Comparison of ENCODE assay signal across 25 cellular contexts in genomic region chr1:2427976-2428375, GRCh38. TPM values are rescaled to one million over a fixed set of nuclear protein-coding genes. Genes with fewer than 3 reads are reported as not detected.
DNase-seq lines count a peak whose midpoint lies in the region; ATAC-seq, FAIRE-seq and TF ChIP-seq lines count a peak whose summit lies in the region.
"Had no signal": no experiment of that assay in that cellular context is flagged by ENCODE, and none has a peak within 500 bp of the region (broad histone marks: within the 10 kb centered on the region; RNA-seq: fewer than 3 reads in every experiment).

No MANE protein-coding gene starts in this region.

- H3K27ac ChIP-seq in RWPE2 (ENCODE audit: poor library complexity, severe bottlenecking): peak overlapping the region; percentile 86
- peak overlapping the region; percentile 27 to 50 for H3K27ac ChIP-seq in esophagus (ENCODE audit: low read depth in 2 of 2, low read length in 1 of 2)
- no peak overlapping the region for H3K27ac ChIP-seq in neuronal stem cell (replicated peaks; ENCODE audit: low read length)
- H3K27ac ChIP-seq in kidney (ENCODE audit: low read depth in 2 of 2, low read length in 2 of 2): no peak overlapping the region
- no peak overlapping the region for H3K27ac ChIP-seq in neural progenitor cell
- H3K27ac ChIP-seq: A549, C4-2B, HL-60, SK-N-MC had no signal

- peaks cover 28% of the 10 kb centered on the region for H3K4me1 Mint-ChIP-seq in neural progenitor cell

- H3K27me3 ChIP-seq in RWPE2 (ENCODE audit: insufficient read depth, poor library complexity, severe bottlenecking) (no peaks in the 10 kb centered on the region), esophagus (ENCODE audit: control insufficient read depth in 1 of 2, insufficient read depth in 2 of 2, low read length in 2 of 2) (no peaks in the 10 kb centered on the region), neuronal stem cell (ENCODE audit: control insufficient read depth in 3 of 3, insufficient read depth in 3 of 3, low read depth in 1 of 3, low read length in 3 of 3) (peaks cover 0 to 21% (median 2%) of the 10 kb centered on the region in 3 experiments), neural progenitor cell (peaks cover 11% of the 10 kb centered on the region)

- H3K23ac ChIP-seq in neuronal stem cell (ENCODE audit: low read depth, low read length, poor library complexity): peak overlapping the region; percentile 65

- H3K9ac ChIP-seq in neuronal stem cell (ENCODE audit: low read depth, low read length, poor library complexity) (no peak overlapping the region), kidney (ENCODE audit: low read length in 2 of 2) (no peak overlapping the region), neural progenitor cell (no peak overlapping the region)

- peak overlapping the region; percentile 100 for H2BK15ac ChIP-seq in neuronal stem cell (ENCODE audit: low read length)

- peak overlapping the region; percentile 17 for H3K4ac ChIP-seq in neuronal stem cell (ENCODE audit: low read length)

- peaks cover 5% of the 10 kb centered on the region for H3K9me3 ChIP-seq in RWPE2 (ENCODE audit: severe bottlenecking)
- peaks cover 0 to 5% of the 10 kb centered on the region in 2 donors for H3K9me3 ChIP-seq in esophagus (ENCODE audit: control insufficient read depth in 2 of 2, insufficient read depth in 1 of 2, low read depth in 1 of 2, low read length in 1 of 2)
- H3K9me3 ChIP-seq in neuronal stem cell (replicated peaks in 1 of 2; ENCODE audit: control insufficient read depth in 2 of 2, insufficient read depth in 1 of 2, low read depth in 1 of 2, low read length in 2 of 2): peaks cover 5 to 10% of the 10 kb centered on the region in 2 donors
- peaks cover 0 to 5% of the 10 kb centered on the region in 2 donors for H3K9me3 ChIP-seq in kidney (ENCODE audit: control insufficient read depth in 1 of 2, low read length in 2 of 2)
- no peaks in the 10 kb centered on the region for H3K9me3 ChIP-seq in neural progenitor cell (ENCODE audit: low read depth)

- no peak for DNase-seq in RWPE2 (ENCODE audit: low spot score)
- DNase-seq in neuronal stem cell (ENCODE audit: low spot score): no peak
- DNase-seq in NCI-H510A (lab: John Stamatoyannopoulos, UW): no peak
- no peak for DNase-seq in kidney
- DNase-seq in neural progenitor cell (ENCODE audit: low spot score): no peak
- DNase-seq: AML-193; Caco-2; CD8-positive, alpha-beta T cell; HCEC 1CT; MG63; NCI-H1105 treated with DMSO at 0.1 percent for 48 hours; NCI-H2029; NCI-H446 treated with DMSO at 0.1 percent for 48 hours; NCI-H526 treated with DMSO at 0.1 percent for 48 hours; RPMI8226; SHP77 treated with DMSO at 0.1 percent for 48 hours had no signal

- intact Hi-C loops in kidney (cut with DNase I): no loop called here

- H3K4me1 ChIP-seq in RWPE2 (ENCODE audit: insufficient read depth, poor library complexity, severe bottlenecking) (peaks cover 24% of the 10 kb centered on the region), esophagus (ENCODE audit: control insufficient read depth in 2 of 2, insufficient read depth in 2 of 2, low read length in 1 of 2) (peaks cover 5 to 37% of the 10 kb centered on the region in 2 donors), neuronal stem cell (ENCODE audit: control insufficient read depth in 2 of 2, insufficient read depth in 1 of 2, low read depth in 1 of 2, low read length in 2 of 2) (peaks cover 25 to 26% of the 10 kb centered on the region in 2 donors), kidney (ENCODE audit: control insufficient read depth in 1 of 2, insufficient read depth in 1 of 2, low read depth in 1 of 2, low read length in 2 of 2) (no peaks in the 10 kb centered on the region), neural progenitor cell (peaks cover 31% of the 10 kb centered on the region)
- H3K4me1 ChIP-seq: A549, Caco-2 had no signal

- no peak overlapping the region for H4K8ac ChIP-seq in neuronal stem cell (ENCODE audit: low read depth, low read length)

- peaks cover 6% of the 10 kb centered on the region for H3K9me3 Mint-ChIP-seq in neural progenitor cell
- H3K9me3 Mint-ChIP-seq: CD8-positive, alpha-beta T cell had no signal

- TF ChIP-seq CTCF in RWPE2 (IDR thresholded peaks at IDR 0.05; ENCODE audit: poor library complexity, severe bottlenecking): no peak
- TF ChIP-seq CTCF in kidney (IDR thresholded peaks at IDR 0.05; ENCODE audit: borderline replicate concordance, extremely low read depth, insufficient read depth): no peak
- TF ChIP-seq CTCF in neural progenitor cell (IDR thresholded peaks at IDR 0.05): no peak

- H3K36me3 ChIP-seq in RWPE2 (ENCODE audit: low read depth): peaks cover 31% of the 10 kb centered on the region
- peaks cover 0 to 11% of the 10 kb centered on the region in 2 donors for H3K36me3 ChIP-seq in esophagus (ENCODE audit: control insufficient read depth in 2 of 2, insufficient read depth in 2 of 2, low read length in 1 of 2)
- H3K36me3 ChIP-seq in neuronal stem cell (replicated peaks in 1 of 2; ENCODE audit: control insufficient read depth in 2 of 2, insufficient read depth in 2 of 2, low read length in 2 of 2): no peaks in the 10 kb centered on the region
- no peaks in the 10 kb centered on the region for H3K36me3 ChIP-seq in kidney (ENCODE audit: control insufficient read depth in 1 of 2, insufficient read depth in 2 of 2, low read length in 2 of 2)
- no peaks in the 10 kb centered on the region for H3K36me3 ChIP-seq in neural progenitor cell
- H3K36me3 ChIP-seq: MG63 had no signal

- peak overlapping the region; percentile 99 for H2AK5ac ChIP-seq in neuronal stem cell (ENCODE audit: low read depth, low read length)

- H2BK5ac ChIP-seq in neuronal stem cell (ENCODE audit: low read length): peak overlapping the region; percentile 94

- no peak for FAIRE-seq in kidney (lab: Jason Lieb, UNC)
- FAIRE-seq: A549, G401.6, H1 had no signal

- H3K14ac ChIP-seq in neuronal stem cell (ENCODE audit: low read length): peak overlapping the region; percentile 56

- H3K4me3 Mint-ChIP-seq in neural progenitor cell: no peak overlapping the region
- H3K4me3 Mint-ChIP-seq: CD8-positive, alpha-beta T cell had no signal

- H3K79me2 ChIP-seq in neural progenitor cell (ENCODE audit: low read depth): no peaks in the 10 kb centered on the region

- H3K36me3 Mint-ChIP-seq in neural progenitor cell: no peaks in the 10 kb centered on the region
- H3K36me3 Mint-ChIP-seq: CD8-positive, alpha-beta T cell had no signal

- H3K18ac ChIP-seq in neuronal stem cell (ENCODE audit: low read length): no peak overlapping the region

- WGBS in esophagus, 2 donors: 52 to 56% methylated on average over 10 of the region's 10 CpGs
- WGBS in neuronal stem cell (ENCODE audit: extremely low coverage in 2 of 2, insufficient read length in 2 of 2, insufficient replicate concordance in 1 of 2), 2 donors: no CpG with 5 or more reads among the region's 10 CpGs

- ATAC-seq in RWPE2 (ENCODE audit: low read depth): no peak; the same call in 2 of the 3 replicates
- ATAC-seq in GM19467 (IDR thresholded peaks at IDR 0.05; ENCODE audit: unreplicated experiment): no peak
- ATAC-seq: A549; CD8-positive, alpha-beta T cell had no signal

- H4K91ac ChIP-seq in neuronal stem cell (ENCODE audit: low read depth, low read length, poor library complexity): peak overlapping the region; percentile 85

- H2AFZ ChIP-seq in neuronal stem cell (ENCODE audit: low read length): no peak overlapping the region
- no peak overlapping the region for H2AFZ ChIP-seq in neural progenitor cell (replicated peaks)

- no peaks in the 10 kb centered on the region for H3F3A ChIP-seq in neural progenitor cell (ENCODE audit: low read depth)

- no peak overlapping the region for H3K4me2 ChIP-seq in neuronal stem cell (ENCODE audit: insufficient read depth, low read length, poor library complexity, severe bottlenecking)
- H3K4me2 ChIP-seq in neural progenitor cell: no peak overlapping the region
- H3K4me2 ChIP-seq: A549 had no signal

- peak overlapping the region; percentile 96 for H2BK120ac ChIP-seq in neuronal stem cell (ENCODE audit: low read depth, low read length)

- peak overlapping the region; percentile 97 for H2BK12ac ChIP-seq in neuronal stem cell (ENCODE audit: low read length)

- H3K27me3 Mint-ChIP-seq in neural progenitor cell (ENCODE audit: insufficient read depth, low read depth): peaks cover 18% of the 10 kb centered on the region

- no peaks in the 10 kb centered on the region for H4K20me1 ChIP-seq in neural progenitor cell (ENCODE audit: low read depth)

- H3K27ac Mint-ChIP-seq in neural progenitor cell: no peak overlapping the region
- H3K27ac Mint-ChIP-seq: CD8-positive, alpha-beta T cell had no signal

- peak overlapping the region; percentile 46 for H3K4me3 ChIP-seq in RWPE2 (ENCODE audit: severe bottlenecking)
- peak overlapping the region in 1 of 2 donors; percentile 50 for H3K4me3 ChIP-seq in esophagus (ENCODE audit: low read depth in 1 of 2, low read length in 2 of 2)
- no peak overlapping the region for H3K4me3 ChIP-seq in neuronal stem cell (ENCODE audit: low read length in 2 of 2)
- no peak overlapping the region for H3K4me3 ChIP-seq in kidney (ENCODE audit: low read length in 2 of 2)
- H3K4me3 ChIP-seq in neural progenitor cell: no peak overlapping the region
- H3K4me3 ChIP-seq: A549, MG63, SK-N-MC had no signal

- H3K79me1 ChIP-seq in neuronal stem cell (ENCODE audit: low read depth, low read length): no peaks in the 10 kb centered on the region

RNA-seq across cellular contexts. Expression of gene PEX10, which starts 15.6 kb away (rescaled TPM):
- polyA plus RNA-seq in esophagus (10 to 100 TPM; 19.7 to 21.1 TPM), kidney (ENCODE audit: insufficient read depth, low read depth, low replicate concordance) (26.8 TPM)
- polyA plus RNA-seq in neuronal stem cell (2013, experiment 1 of 2): 12.4 TPM
- polyA plus RNA-seq in neuronal stem cell (2013, experiment 2 of 2): 12.5 TPM
- total RNA-seq in kidney (25.6 TPM), neural progenitor cell (ENCODE audit: low replicate concordance) (15.1 and 39.3 TPM in 2 replicates)

RNA-seq across cellular contexts. Expression of gene RER1, which starts 36.3 kb away (rescaled TPM):
- polyA plus RNA-seq in esophagus (100 to 1,000 TPM in 1 of 2 donors, 10 to 100 TPM in 1; 85.8 to 116 TPM), kidney (ENCODE audit: insufficient read depth, low read depth, low replicate concordance) (158 TPM)
- polyA plus RNA-seq in neuronal stem cell (2013, experiment 1 of 2): 63.2 TPM
- 64.3 TPM for polyA plus RNA-seq in neuronal stem cell (2013, experiment 2 of 2)
- total RNA-seq in kidney (162 TPM), neural progenitor cell (ENCODE audit: low replicate concordance) (39.1 and 42.5 TPM in 2 replicates)

RNA-seq across cellular contexts. Expression of gene MORN1, which starts 36.6 kb away (rescaled TPM):
- polyA plus RNA-seq in esophagus (1 to 10 TPM; 3.0 to 5.8 TPM), kidney (ENCODE audit: insufficient read depth, low read depth, low replicate concordance) (9.0 TPM)
- polyA plus RNA-seq in neuronal stem cell (2013, experiment 1 of 2): 7.1 TPM
- polyA plus RNA-seq in neuronal stem cell (2013, experiment 2 of 2): 7.9 TPM
- total RNA-seq in kidney (24.7 TPM), neural progenitor cell (ENCODE audit: low replicate concordance) (7.0 and 15.5 TPM in 2 replicates)

RNA-seq across cellular contexts. Expression of gene PLCH2, which starts 48.1 kb away (rescaled TPM):
- polyA plus RNA-seq in esophagus: 10 to 100 TPM; 19.2 to 88.7 TPM
- 4.2 TPM for polyA plus RNA-seq in neuronal stem cell (2013, experiment 1 of 2)
- polyA plus RNA-seq in neuronal stem cell (2013, experiment 2 of 2): 4.0 TPM
- total RNA-seq in kidney: 8.7 TPM
- 7.4 TPM for polyA plus RNA-seq in kidney (ENCODE audit: insufficient read depth, low read depth, low replicate concordance)
- 0.54 and 2.0 TPM in 2 replicates for total RNA-seq in neural progenitor cell (ENCODE audit: low replicate concordance)
- total RNA-seq: LHCN-M2 had no signal

Comparison
In these comparisons a context has a peak if more than half of its experiments do, and no peak if none do; other contexts are left out.
1. H3K27ac ChIP-seq: peak in RWPE2 (single experiment) and esophagus (2 of 2); none in neuronal stem cell (single experiment), kidney (0 of 2) and neural progenitor cell (single experiment).